In genomic region chr2:173448938-173449471, GRCh38 we compare ENCODE assay signal across 9 cellular contexts.
DNase-seq lines count a peak whose midpoint lies in the region; ATAC-seq, FAIRE-seq and TF ChIP-seq lines count a peak whose summit lies in the region.
"Had no signal": no experiment of that assay in that cellular context is flagged by ENCODE, and none has a peak within 500 bp of the region (broad histone marks: within the 10 kb centered on the region; RNA-seq: fewer than 3 reads in every experiment).

No MANE protein-coding gene starts in this region.

- no peak overlapping the region for H2BK20ac ChIP-seq in H1 (ENCODE audit: low read length)

- H2AFZ ChIP-seq in DND-41 (ENCODE audit: low read depth, low read length), result no peak overlapping the region
- peak overlapping the region; percentile 98 for H2AFZ ChIP-seq in H1 (ENCODE audit: low read length)

- peak overlapping the region; percentile 88 for H4K8ac ChIP-seq in H1 (ENCODE audit: extremely low read depth, insufficient read depth, low read length)

- no peak for ATAC-seq in DND-41 (ENCODE audit: insufficient read depth, low read depth)
- ATAC-seq in HG02571 (IDR thresholded peaks at IDR 0.05; ENCODE audit: unreplicated experiment), result peak; percentile 72
- ATAC-seq in memory B cell (ENCODE audit: low read depth), result peak; percentile 70

- H3K79me2 ChIP-seq in DND-41 (ENCODE audit: insufficient read depth, low read length) (no peaks in the 10 kb centered on the region), H1 (ENCODE audit: control insufficient read depth in 1 of 2, insufficient read depth in 2 of 2, low read length in 2 of 2) (no peaks in the 10 kb centered on the region)

- H3K23ac ChIP-seq in H1 (ENCODE audit: insufficient read length), result no peak overlapping the region

- no peaks in the 10 kb centered on the region for H3K36me3 ChIP-seq in DND-41 (ENCODE audit: insufficient read depth, low read length)
- H3K36me3 ChIP-seq in H1 (ENCODE audit: control insufficient read depth in 2 of 4, insufficient read depth in 4 of 4, low read length in 3 of 4), result no peaks in the 10 kb centered on the region

- H2BK120ac ChIP-seq in H1 (replicated peaks; ENCODE audit: low read depth, low read length), result no peak overlapping the region

- H4K91ac ChIP-seq in H1 (replicated peaks; ENCODE audit: insufficient read length, low read length), result no peak overlapping the region

- peak overlapping the region; percentile 3; the same call in 1 of the 2 replicates for H2BK5ac ChIP-seq in H1 (ENCODE audit: low read depth, low read length)

- DNase-seq in DND-41 (peak; percentile 27), NCI-H526 (lab: John Stamatoyannopoulos, UW) (peak; percentile 84 to 95), H1 (ENCODE audit: low read depth in 1 of 2, low spot score in 2 of 2) (peak; percentile 73 to 93), memory B cell (ENCODE audit: low spot score in 2 of 2) (peak; percentile 40 to 49), NCI-H2196 treated with DMSO at 0.1 percent for 48 hours (lab: John Stamatoyannopoulos, UW; ENCODE audit: unreplicated experiment) (no peak)
- DNase-seq in activated CD4-positive, alpha-beta T cell treated with anti-CD3 and anti-CD28 coated beads, Interleukin-2, amount 50 U/mL, for 24 hours (ENCODE audit: low read depth in 1 of 2, low spot score in 1 of 2), result peak; percentile 3 to 25
- DNase-seq in stimulated activated CD8-positive, alpha-beta memory T cell treated with anti-CD3 and anti-CD28 coated beads, Interleukin-4, amount 100 ng/mL, for 48 hours, result peak; percentile 79

- H3K36me3 Mint-ChIP-seq in memory B cell, result no peaks in the 10 kb centered on the region

- peaks cover 1% of the 10 kb centered on the region for H3K9me3 Mint-ChIP-seq in memory B cell

- POLR2A ChIA-PET in H1 (lab: Charles Lee; ENCODE audit: partially characterized antibody), result interaction anchor here (0.8 to 0.9 kb wide), 2 partner anchors 142 to 207 kb away, joined by 3 read pairs; no protein-coding TSS in a partner anchor

- H3K79me1 ChIP-seq in H1 (ENCODE audit: low read depth, low read length), result no peaks in the 10 kb centered on the region

- H4K20me1 ChIP-seq in DND-41 (ENCODE audit: insufficient read depth, low read length) (no peaks in the 10 kb centered on the region), H1 (replicated peaks in 1 of 2; ENCODE audit: control insufficient read depth in 1 of 2, insufficient read depth in 2 of 2, low read length in 2 of 2) (no peaks in the 10 kb centered on the region)

- no peak overlapping the region for H2BK15ac ChIP-seq in H1 (ENCODE audit: low read length)

- TF ChIP-seq EP300 in H1 (IDR thresholded peaks at IDR 0.05; ENCODE audit: borderline replicate concordance in 1 of 2, low read depth in 2 of 2, low read length in 2 of 2), result no peak

- TF ChIP-seq CTCF in DND-41 (IDR thresholded peaks at IDR 0.05; ENCODE audit: borderline replicate concordance, extremely low read depth, low read length, poor library complexity, severe bottlenecking), result peak; percentile 27
- peak; percentile 63 to 82 (median 73) for TF ChIP-seq CTCF in H1 (IDR thresholded peaks at IDR 0.05; ENCODE audit: control extremely low read depth in 1 of 3, insufficient read depth in 1 of 3, low read depth in 1 of 3, low read length in 3 of 3)

- peak overlapping the region; percentile 78 for H4K5ac ChIP-seq in H1 (ENCODE audit: insufficient read length, low read depth, low read length)

- H3K27ac ChIP-seq in DND-41 (ENCODE audit: low read length), result no peak overlapping the region
- H3K27ac ChIP-seq in H1 (ENCODE audit: low read depth, low read length), result no peak overlapping the region

- H3K4me3 ChIP-seq in DND-41 (ENCODE audit: low read depth in 1 of 2, low read length in 2 of 2) (no peak overlapping the region), H1 (ENCODE audit: extremely low read depth in 1 of 4, insufficient read depth in 2 of 4, low read depth in 3 of 4, low read length in 4 of 4) (peak overlapping the region in 1 of 4 experiments; percentile 42; a peak in 2 of 8 replicates)

- peaks cover 5% of the 10 kb centered on the region for H3K27me3 Mint-ChIP-seq in memory B cell

- H3K4me1 ChIP-seq in DND-41 (ENCODE audit: insufficient read depth, low read length) (no peaks in the 10 kb centered on the region), H1 (replicated peaks in 1 of 4; ENCODE audit: control insufficient read depth in 3 of 4, insufficient read depth in 4 of 4, low read length in 3 of 4) (no peaks in the 10 kb centered on the region; a peak in 2 of 7 replicates)

- H3K18ac ChIP-seq in H1 (ENCODE audit: extremely low read depth, low read length), result no peak overlapping the region

- H3K27ac Mint-ChIP-seq in memory B cell, result no peak overlapping the region

- no peak overlapping the region for H3K9ac ChIP-seq in DND-41 (ENCODE audit: low read depth, low read length)
- no peak overlapping the region for H3K9ac ChIP-seq in H1 (replicated peaks in 1 of 4; ENCODE audit: extremely low read depth in 1 of 4, low read depth in 3 of 4, low read length in 3 of 4)

- no peak overlapping the region for H3K56ac ChIP-seq in H1 (replicated peaks; ENCODE audit: insufficient read length, low read depth, low read length)

- 17% methylated on average over 17 of the region's 17 CpGs; no CpG with 5 or more reads in 1 of the 2 experiments for WGBS in H1 (ENCODE audit: extremely low coverage in 1 of 2, insufficient coverage in 1 of 2, insufficient read length in 1 of 2, insufficient replicate concordance in 2 of 2, low coverage in 1 of 2, low lambda C conversion rate in 2 of 2, missing lambda C conversion rate in 1 of 2), 2 experiments

- H3K4me3 Mint-ChIP-seq in memory B cell, result peak overlapping the region; percentile 66

- H2AK5ac ChIP-seq in H1 (ENCODE audit: low read depth, low read length), result no peak overlapping the region

- no peaks in the 10 kb centered on the region for H3K27me3 ChIP-seq in DND-41 (ENCODE audit: insufficient read depth, low read length, poor library complexity)
- H3K27me3 ChIP-seq in H1 (replicated peaks in 1 of 4; ENCODE audit: control insufficient read depth in 3 of 4, extremely low read depth in 1 of 4, insufficient read depth in 3 of 4, low read length in 3 of 4), result no peaks in the 10 kb centered on the region

- H3K14ac ChIP-seq in H1 (ENCODE audit: insufficient read length), result no peak overlapping the region

- H3K23me2 ChIP-seq in H1 (ENCODE audit: low read depth, low read length), result no peaks in the 10 kb centered on the region

- peak in 1 of 2 experiments; percentile 46; a peak in 1 of 3 replicates for TF ChIP-seq POLR2A in H1 (IDR thresholded peaks at IDR 0.05; ENCODE audit: control extremely low read depth in 1 of 2, low read depth in 2 of 2, low read length in 2 of 2)

- H2BK12ac ChIP-seq in H1 (ENCODE audit: low read depth, low read length), result no peak overlapping the region

- no peak overlapping the region for H3K4ac ChIP-seq in H1 (replicated peaks; ENCODE audit: insufficient read length, low read depth, low read length)

- peaks cover 6% of the 10 kb centered on the region for H3K4me1 Mint-ChIP-seq in memory B cell

- peak; percentile 78 to 79 for TF ChIP-seq RAD21 in H1 (IDR thresholded peaks at IDR 0.05 in 1 of 2, conservative IDR thresholded peaks at IDR 0.05 in 1 of 2; ENCODE audit: low read depth in 2 of 2, low read length in 2 of 2)

- H3K4me2 ChIP-seq in DND-41 (ENCODE audit: insufficient read depth, low read length) (no peak overlapping the region), H1 (ENCODE audit: insufficient read depth in 1 of 2, low read depth in 2 of 2, low read length in 2 of 2) (peak overlapping the region; percentile 31 to 55; a peak in 3 of 4 replicates)

- peak; percentile 72 for FAIRE-seq in H1 (lab: Jason Lieb, UNC)
- FAIRE-seq: islet of Langerhans had no signal

- H3K9me3 ChIP-seq in DND-41 (ENCODE audit: insufficient read depth, low read length, severe bottlenecking), result no peaks in the 10 kb centered on the region
- H3K9me3 ChIP-seq in H1 (ENCODE audit: insufficient read depth in 2 of 2, low read depth in 1 of 2, low read length in 1 of 2), result no peaks in the 10 kb centered on the region

- CTCF ChIA-PET in H1 (lab: Charles Lee; ENCODE audit: partially characterized antibody), result interaction anchor here (0.6 to 5.1 kb wide), 30 partner anchors 8 to 701 kb away, joined by 3 to 61 read pairs (median 4); no protein-coding TSS in a partner anchor

TF ChIP-seq in H1, 55 proteins besides CTCF, POLR2A, EP300 and RAD21:
- TF ChIP-seq MAX (IDR thresholded peaks at IDR 0.05) (0 out of 2 replicates have a peak, but pooled peaks have one; percentile 19), ASH2L (IDR thresholded peaks at IDR 0.05; ENCODE audit: low read length) (peak; percentile 63), TAF1 (IDR thresholded peaks at IDR 0.05; ENCODE audit: low read depth, low read length) (peak; percentile 66; the same call in 1 of the 2 replicates), TBP (IDR thresholded peaks at IDR 0.05; ENCODE audit: low read depth, low read length) (0 out of 2 replicates have a peak, but pooled peaks have one; percentile 33), SIX5 (IDR thresholded peaks at IDR 0.05; ENCODE audit: low read depth, low read length) (no peak), SIRT6 (IDR thresholded peaks at IDR 0.05; ENCODE audit: low read length) (no peak), PHF8 (conservative IDR thresholded peaks at IDR 0.05; ENCODE audit: low read depth, low read length) (peak; percentile 40; the same call in 1 of the 2 replicates), KDM4A (IDR thresholded peaks at IDR 0.05; ENCODE audit: low read depth, low read length, severe bottlenecking) (peak; percentile 49), BACH1 (IDR thresholded peaks at IDR 0.05; ENCODE audit: low read length) (no peak), SAP30 (IDR thresholded peaks at IDR 0.05; ENCODE audit: insufficient read depth, insufficient replicate concordance, low read length) (no peak), SP1 (IDR thresholded peaks at IDR 0.05; ENCODE audit: low read depth, low read length) (0 out of 2 replicates have a peak, but pooled peaks have one; percentile 26), NANOG (IDR thresholded peaks at IDR 0.05; ENCODE audit: insufficient read depth, low read depth, low read length, poor library complexity, severe bottlenecking) (no peak), TEAD4 (IDR thresholded peaks at IDR 0.05; ENCODE audit: low read depth, low read length) (peak; percentile 43; the same call in 1 of the 2 replicates), NRF1 (IDR thresholded peaks at IDR 0.05; ENCODE audit: low read depth, low read length) (no peak)
